In the genomic region with DNA sequence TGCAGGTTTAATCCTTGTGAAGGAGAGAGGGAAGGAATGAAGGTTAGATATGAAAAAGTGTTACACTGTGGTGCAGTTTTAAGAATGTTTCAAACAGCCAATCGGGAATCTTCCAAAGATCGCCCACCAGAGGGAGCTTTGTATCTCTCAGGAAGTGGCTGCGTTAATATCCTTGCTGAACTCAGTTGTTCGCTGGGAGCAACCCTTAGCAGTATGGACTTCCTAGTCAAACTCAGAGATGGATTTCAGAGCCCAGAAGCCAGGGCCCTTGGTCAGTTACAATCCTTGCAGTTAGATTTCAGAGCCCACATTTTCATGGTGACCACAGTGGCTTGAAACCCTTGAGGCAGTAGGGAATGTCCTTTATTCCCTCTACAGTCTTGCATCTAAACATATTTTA, we compare ENCODE assay signal across 1 cellular context.
TF ChIP-seq lines count a peak whose summit lies in the region.

No MANE protein-coding gene starts in this region.

TF ChIP-seq in GM12878, 131 proteins besides CTCF, POLR2A, EP300 and RAD21 (continued from another document):
- TF ChIP-seq, protein P1, sequence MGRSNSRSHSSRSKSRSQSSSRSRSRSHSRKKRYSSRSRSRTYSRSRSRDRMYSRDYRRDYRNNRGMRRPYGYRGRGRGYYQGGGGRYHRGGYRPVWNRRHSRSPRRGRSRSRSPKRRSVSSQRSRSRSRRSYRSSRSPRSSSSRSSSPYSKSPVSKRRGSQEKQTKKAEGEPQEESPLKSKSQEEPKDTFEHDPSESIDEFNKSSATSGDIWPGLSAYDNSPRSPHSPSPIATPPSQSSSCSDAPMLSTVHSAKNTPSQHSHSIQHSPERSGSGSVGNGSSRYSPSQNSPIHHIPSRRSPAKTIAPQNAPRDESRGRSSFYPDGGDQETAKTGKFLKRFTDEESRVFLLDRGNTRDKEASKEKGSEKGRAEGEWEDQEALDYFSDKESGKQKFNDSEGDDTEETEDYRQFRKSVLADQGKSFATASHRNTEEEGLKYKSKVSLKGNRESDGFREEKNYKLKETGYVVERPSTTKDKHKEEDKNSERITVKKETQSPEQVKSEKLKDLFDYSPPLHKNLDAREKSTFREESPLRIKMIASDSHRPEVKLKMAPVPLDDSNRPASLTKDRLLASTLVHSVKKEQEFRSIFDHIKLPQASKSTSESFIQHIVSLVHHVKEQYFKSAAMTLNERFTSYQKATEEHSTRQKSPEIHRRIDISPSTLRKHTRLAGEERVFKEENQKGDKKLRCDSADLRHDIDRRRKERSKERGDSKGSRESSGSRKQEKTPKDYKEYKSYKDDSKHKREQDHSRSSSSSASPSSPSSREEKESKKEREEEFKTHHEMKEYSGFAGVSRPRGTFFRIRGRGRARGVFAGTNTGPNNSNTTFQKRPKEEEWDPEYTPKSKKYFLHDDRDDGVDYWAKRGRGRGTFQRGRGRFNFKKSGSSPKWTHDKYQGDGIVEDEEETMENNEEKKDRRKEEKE (IDR thresholded peaks at IDR 0.05) = no peak
- TF ChIP-seq NFXL1 (IDR thresholded peaks at IDR 0.05; ENCODE audit: borderline replicate concordance) (peak; percentile 72; the same call in 1 of the 2 replicates), SMARCA5 (IDR thresholded peaks at IDR 0.05) (no peak), SMAD1 (IDR thresholded peaks at IDR 0.05; ENCODE audit: low read depth, partially characterized antibody) (no peak)
- TF ChIP-seq, protein P2, sequence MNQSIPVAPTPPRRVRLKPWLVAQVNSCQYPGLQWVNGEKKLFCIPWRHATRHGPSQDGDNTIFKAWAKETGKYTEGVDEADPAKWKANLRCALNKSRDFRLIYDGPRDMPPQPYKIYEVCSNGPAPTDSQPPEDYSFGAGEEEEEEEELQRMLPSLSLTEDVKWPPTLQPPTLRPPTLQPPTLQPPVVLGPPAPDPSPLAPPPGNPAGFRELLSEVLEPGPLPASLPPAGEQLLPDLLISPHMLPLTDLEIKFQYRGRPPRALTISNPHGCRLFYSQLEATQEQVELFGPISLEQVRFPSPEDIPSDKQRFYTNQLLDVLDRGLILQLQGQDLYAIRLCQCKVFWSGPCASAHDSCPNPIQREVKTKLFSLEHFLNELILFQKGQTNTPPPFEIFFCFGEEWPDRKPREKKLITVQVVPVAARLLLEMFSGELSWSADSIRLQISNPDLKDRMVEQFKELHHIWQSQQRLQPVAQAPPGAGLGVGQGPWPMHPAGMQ (IDR thresholded peaks at IDR 0.05; ENCODE audit: borderline replicate concordance) = no peak
- TF ChIP-seq, protein P3, sequence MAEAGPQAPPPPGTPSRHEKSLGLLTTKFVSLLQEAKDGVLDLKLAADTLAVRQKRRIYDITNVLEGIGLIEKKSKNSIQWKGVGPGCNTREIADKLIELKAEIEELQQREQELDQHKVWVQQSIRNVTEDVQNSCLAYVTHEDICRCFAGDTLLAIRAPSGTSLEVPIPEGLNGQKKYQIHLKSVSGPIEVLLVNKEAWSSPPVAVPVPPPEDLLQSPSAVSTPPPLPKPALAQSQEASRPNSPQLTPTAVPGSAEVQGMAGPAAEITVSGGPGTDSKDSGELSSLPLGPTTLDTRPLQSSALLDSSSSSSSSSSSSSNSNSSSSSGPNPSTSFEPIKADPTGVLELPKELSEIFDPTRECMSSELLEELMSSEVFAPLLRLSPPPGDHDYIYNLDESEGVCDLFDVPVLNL (IDR thresholded peaks at IDR 0.05; ENCODE audit: low read depth, low read length) = no peak
